ENCODE assay signal across 11 cellular contexts in the genomic region with DNA sequence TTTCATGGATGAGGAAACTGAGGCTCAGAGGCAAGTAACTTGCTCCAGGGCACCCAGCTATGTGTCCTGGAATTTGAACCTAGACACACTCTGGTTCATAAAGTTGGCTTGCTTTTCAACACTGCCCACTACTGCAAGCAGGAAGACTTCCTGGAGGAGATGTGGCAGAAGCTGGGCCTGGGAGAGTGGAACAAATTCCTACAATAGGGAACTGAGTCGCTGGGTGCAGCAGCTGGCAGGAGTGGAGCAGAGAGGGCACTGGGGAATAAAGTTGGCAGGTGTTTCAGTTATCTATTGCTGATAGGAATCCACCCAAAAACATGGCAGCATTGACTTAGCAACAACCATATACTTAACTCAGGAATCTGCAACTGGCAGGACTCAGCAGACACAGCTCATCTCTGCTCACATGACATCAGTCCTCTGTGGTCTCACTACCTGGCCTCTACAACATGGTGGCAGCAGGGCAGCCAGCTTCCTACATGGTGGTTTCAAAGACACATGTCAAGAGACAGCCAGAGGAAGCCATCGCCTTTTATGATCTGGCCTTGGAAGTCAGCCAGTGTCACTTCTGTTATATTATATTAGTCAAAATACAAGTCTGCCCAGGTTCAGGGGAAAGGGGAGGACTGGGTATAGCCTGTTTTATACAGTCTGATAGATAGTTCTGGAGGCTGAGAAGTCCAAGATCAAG. TPM values are rescaled to one million over a fixed set of nuclear protein-coding genes. Genes with fewer than 3 reads are reported as not detected.
DNase-seq lines count a peak whose midpoint lies in the region; ATAC-seq and TF ChIP-seq lines count a peak whose summit lies in the region.
"Had no signal": no experiment of that assay in that cellular context is flagged by ENCODE, and none has a peak within 500 bp of the region (broad histone marks: within the 10 kb centered on the region; RNA-seq: fewer than 3 reads in every experiment).

No MANE protein-coding gene starts in this region.

- CTCF ChIA-PET in activated CD4-positive, alpha-beta T cell treated with anti-CD3 and anti-CD28 coated beads for 36 hours (lab: Charles Lee), result interaction anchor here (0.7 to 3.4 kb wide), 7 partner anchors 8 to 77 kb away, joined by 3 to 12 read pairs (median 4); a partner anchor contains a TSS
- CTCF ChIA-PET in Calu3 (lab: Charles Lee), result interaction anchor here (0.7 to 1.5 kb wide), 3 partner anchors 17 to 61 kb away, joined by 4 to 5 read pairs (median 4); no protein-coding TSS in a partner anchor

- ATAC-seq in activated CD4-positive, alpha-beta T cell treated with anti-CD3 and anti-CD28 coated beads for 36 hours, result peak; percentile 46

- H3K4me1 Mint-ChIP-seq in activated CD4-positive, alpha-beta T cell treated with anti-CD3 and anti-CD28 coated beads for 36 hours, result peaks cover 21% of the 10 kb centered on the region
- H3K4me1 Mint-ChIP-seq in CD14-positive monocyte (peaks cover 27% of the 10 kb centered on the region), Calu3 (ENCODE audit: low read depth, unreplicated experiment) (peaks cover 45% of the 10 kb centered on the region)

- no peaks in the 10 kb centered on the region for H3K27me3 ChIP-seq in mucosa of rectum (ENCODE audit: control insufficient read depth in 2 of 2, insufficient read depth in 2 of 2, low read length in 2 of 2)

- H3K4me3 Mint-ChIP-seq in activated CD4-positive, alpha-beta T cell treated with anti-CD3 and anti-CD28 coated beads for 36 hours, result no peak overlapping the region
- H3K4me3 Mint-ChIP-seq in CD14-positive monocyte, result no peak overlapping the region
- no peak overlapping the region for H3K4me3 Mint-ChIP-seq in Calu3 (ENCODE audit: low read depth, unreplicated experiment)

- POLR2A ChIA-PET in activated CD4-positive, alpha-beta T cell treated with anti-CD3 and anti-CD28 coated beads for 36 hours (lab: Charles Lee), result no interaction called here

- peaks cover 7 to 12% of the 10 kb centered on the region in 2 donors for H3K4me1 ChIP-seq in mucosa of rectum (ENCODE audit: control insufficient read depth in 2 of 2, insufficient read depth in 2 of 2, low read length in 2 of 2)

- no peaks in the 10 kb centered on the region for H3K36me3 Mint-ChIP-seq in activated CD4-positive, alpha-beta T cell treated with anti-CD3 and anti-CD28 coated beads for 36 hours (ENCODE audit: low read depth)
- H3K36me3 Mint-ChIP-seq in CD14-positive monocyte (no peaks in the 10 kb centered on the region), Calu3 (ENCODE audit: insufficient read depth, unreplicated experiment) (peaks cover 6% of the 10 kb centered on the region)

- H3K9me3 Mint-ChIP-seq in activated CD4-positive, alpha-beta T cell treated with anti-CD3 and anti-CD28 coated beads for 36 hours (ENCODE audit: low read depth), result no peaks in the 10 kb centered on the region
- peaks cover 0 to 3% (median 0%) of the 10 kb centered on the region in 7 donors for H3K9me3 Mint-ChIP-seq in CD14-positive monocyte
- H3K9me3 Mint-ChIP-seq in Calu3 (ENCODE audit: low read depth, unreplicated experiment), result no peaks in the 10 kb centered on the region

- H3K27ac ChIP-seq in mucosa of rectum (ENCODE audit: low read depth in 2 of 2, low read length in 2 of 2), result peak overlapping the region; percentile 50 to 56

- TF ChIP-seq CTCF in CD14-positive monocyte (IDR thresholded peaks at IDR 0.05), result no peak
- TF ChIP-seq CTCF in Calu3 (IDR thresholded peaks at IDR 0.05; ENCODE audit: unreplicated experiment), result no peak

- H3K9ac ChIP-seq in mucosa of rectum (ENCODE audit: low read depth in 1 of 2, low read length in 2 of 2), result no peak overlapping the region

- no TSS peak for BruUV-seq in Calu3 (replicated peaks; lab: Mats Ljungman, UMichigan)

- no peak overlapping the region for H3K4me3 ChIP-seq in mucosa of rectum (ENCODE audit: low read length in 2 of 2)

- no peaks in the 10 kb centered on the region for H3K9me3 ChIP-seq in mucosa of rectum (ENCODE audit: control insufficient read depth in 2 of 2, low read length in 2 of 2)

- H3K27me3 Mint-ChIP-seq in activated CD4-positive, alpha-beta T cell treated with anti-CD3 and anti-CD28 coated beads for 36 hours, result peaks cover 3% of the 10 kb centered on the region
- peaks cover 3 to 7% (median 5%) of the 10 kb centered on the region in 3 donors for H3K27me3 Mint-ChIP-seq in CD14-positive monocyte (ENCODE audit: low read depth in 3 of 3)
- H3K27me3 Mint-ChIP-seq in Calu3 (ENCODE audit: unreplicated experiment), result no peaks in the 10 kb centered on the region

- intact Hi-C loops in activated CD4-positive, alpha-beta T cell treated with anti-CD3 and anti-CD28 coated beads for 36 hours (cut with DNase I, micrococcal nuclease), result loop anchor here in 1 of 2 experiments (5.0 kb wide), 1 partner anchor 47 kb away; no protein-coding TSS in a partner anchor
- intact Hi-C loops in CD14-positive monocyte (cut with micrococcal nuclease) (no loop called here), Calu3 (cut with micrococcal nuclease; ENCODE audit: unreplicated experiment) (no loop called here)

- DNase-seq in activated CD4-positive, alpha-beta T cell treated with anti-CD3 and anti-CD28 coated beads for 36 hours, result peak; percentile 27
- DNase-seq in activated CD4-positive, alpha-beta T cell treated with anti-CD3 and anti-CD28 coated beads, Interleukin-2, amount 50 U/mL, for 1 hour, result no peak
- DNase-seq in NCI-H2171 treated with DMSO at 0.1 percent for 48 hours (lab: John Stamatoyannopoulos, UW) (peak; percentile 95), CD14-positive monocyte (ENCODE audit: low spot score) (no peak), Calu3 (no peak)
- DNase-seq: aorta, trophoblast cell had no signal

- H3K36me3 ChIP-seq in mucosa of rectum (ENCODE audit: control insufficient read depth in 2 of 2, insufficient read depth in 2 of 2, low read length in 2 of 2), result no peaks in the 10 kb centered on the region

- H3K27ac Mint-ChIP-seq in activated CD4-positive, alpha-beta T cell treated with anti-CD3 and anti-CD28 coated beads for 36 hours, result no peak overlapping the region
- H3K27ac Mint-ChIP-seq in CD14-positive monocyte, result no peak overlapping the region
- H3K27ac Mint-ChIP-seq in Calu3 (ENCODE audit: unreplicated experiment), result no peak overlapping the region

RNA-seq across cellular contexts. Expression of a gene that starts 10.6 kb away (rescaled TPM):
- total RNA-seq in activated CD4-positive, alpha-beta T cell treated with anti-CD3 and anti-CD28 coated beads for 36 hours, result not detected
- polyA plus RNA-seq in CD14-positive monocyte, result not detected
- total RNA-seq in Calu3 (2022), result 40.5 and 49.2 TPM in 2 replicates

RNA-seq across cellular contexts. Expression of a gene that starts 30.5 kb away (rescaled TPM):
- total RNA-seq in activated CD4-positive, alpha-beta T cell treated with anti-CD3 and anti-CD28 coated beads for 36 hours, result under 1 TPM; 0.83 to 0.87 TPM
- polyA plus RNA-seq in CD14-positive monocyte, result 1 to 10 TPM; 5.9 to 8.5 TPM
- 156 and 162 TPM in 2 replicates for total RNA-seq in Calu3 (2022)

RNA-seq across cellular contexts. Expression of a gene that starts 43.6 kb away (rescaled TPM):
- total RNA-seq in activated CD4-positive, alpha-beta T cell treated with anti-CD3 and anti-CD28 coated beads for 36 hours, result 100 to 1,000 TPM; 108 to 125 TPM
- 100 to 1,000 TPM; 181 to 196 TPM for polyA plus RNA-seq in CD14-positive monocyte
- 19.0 and 22.1 TPM in 2 replicates for total RNA-seq in Calu3 (2022)

RNA-seq across cellular contexts. Expression of a gene that starts 50.1 kb away (rescaled TPM):
- not detected for total RNA-seq in activated CD4-positive, alpha-beta T cell treated with anti-CD3 and anti-CD28 coated beads for 36 hours
- 100 to 1,000 TPM; 654 to 878 TPM for polyA plus RNA-seq in CD14-positive monocyte
- total RNA-seq in Calu3 (2022), result 0.90 and 1.2 TPM in 2 replicates
- total RNA-seq: dermis microvascular lymphatic vessel endothelial cell, M059J had no signal
- polyA plus RNA-seq: neural cell had no signal

Comparison
In these comparisons a context has a peak if more than half of its experiments do, and no peak if none do; other contexts are left out.
1. DNase-seq: peak in activated CD4-positive, alpha-beta T cell treated with anti-CD3 and anti-CD28 coated beads for 36 hours (single experiment) and NCI-H2171 treated with DMSO at 0.1 percent for 48 hours (single experiment); none in activated CD4-positive, alpha-beta T cell treated with anti-CD3 and anti-CD28 coated beads, Interleukin-2, amount 50 U/mL, for 1 hour (single experiment), CD14-positive monocyte (single experiment) and Calu3 (single experiment).
2. RNA of a gene that starts 10.6 kb away (total RNA-seq): 40.5 to 49.2 TPM in Calu3; not detected in activated CD4-positive, alpha-beta T cell treated with anti-CD3 and anti-CD28 coated beads for 36 hours; every median in the first group is over 10 times any median in the second.
3. RNA of a gene that starts 30.5 kb away (total RNA-seq): 156 to 162 TPM in Calu3; 0.83 to 0.87 TPM in activated CD4-positive, alpha-beta T cell treated with anti-CD3 and anti-CD28 coated beads for 36 hours; every median in the first group is over 10 times any median in the second.